In genomic region chr1:244969355-244970235, GRCh38 we compare ENCODE assay signal across 1 cellular context.
TF ChIP-seq lines count a peak whose summit lies in the region.

No MANE protein-coding gene starts in this region.

TF ChIP-seq in HepG2, 621 proteins besides CTCF, POLR2A, EP300 and RAD21 (continued from another document and continues in another):
- TF ChIP-seq CEBPZ (IDR thresholded peaks at IDR 0.05; ENCODE audit: low read length) (no peak), TIGD3 (CRISPR knock-in tag; IDR thresholded peaks at IDR 0.05; ENCODE audit: borderline replicate concordance) (no peak), ZNF557 (CRISPR knock-in tag; IDR thresholded peaks at IDR 0.05) (no peak), HNF4G (IDR thresholded peaks at IDR 0.05; ENCODE audit: borderline replicate concordance, low read depth, low read length) (0 out of 2 replicates have a peak, but pooled peaks have one; percentile 25), HNF4G (CRISPR knock-in tag; IDR thresholded peaks at IDR 0.05; ENCODE audit: borderline replicate concordance, low read depth) (0 out of 2 replicates have a peak, but pooled peaks have one; percentile 21), MBNL3 (CRISPR knock-in tag; conservative IDR thresholded peaks at IDR 0.05) (no peak), BRF2 (CRISPR knock-in tag; IDR thresholded peaks at IDR 0.05) (peak; percentile 70; the same call in 1 of the 2 replicates), ZFY (CRISPR knock-in tag; IDR thresholded peaks at IDR 0.05) (peak; percentile 95), LRRFIP1 (CRISPR knock-in tag; conservative IDR thresholded peaks at IDR 0.05) (no peak), ZNF777 (CRISPR knock-in tag; IDR thresholded peaks at IDR 0.05) (peak; percentile 71), CBFB (CRISPR knock-in tag; IDR thresholded peaks at IDR 0.05) (0 out of 2 replicates have a peak, but pooled peaks have one; percentile 1), ZBTB49 (CRISPR knock-in tag; IDR thresholded peaks at IDR 0.05; ENCODE audit: borderline replicate concordance) (no peak), E2F2 (CRISPR knock-in tag; IDR thresholded peaks at IDR 0.05; ENCODE audit: borderline replicate concordance) (no peak), ZNF75D (CRISPR knock-in tag; IDR thresholded peaks at IDR 0.05; ENCODE audit: borderline replicate concordance) (no peak), FOXC1 (CRISPR knock-in tag; IDR thresholded peaks at IDR 0.05; ENCODE audit: borderline replicate concordance) (no peak), GLMP (CRISPR knock-in tag; IDR thresholded peaks at IDR 0.05; ENCODE audit: borderline replicate concordance) (no peak), ZMYM2 (CRISPR knock-in tag; IDR thresholded peaks at IDR 0.05) (no peak), FOXO1 (CRISPR knock-in tag; IDR thresholded peaks at IDR 0.05) (no peak), RXRB (CRISPR knock-in tag; IDR thresholded peaks at IDR 0.05; ENCODE audit: borderline replicate concordance) (no peak), SP2 (CRISPR knock-in tag; IDR thresholded peaks at IDR 0.05) (no peak), ZNF44 (CRISPR knock-in tag; IDR thresholded peaks at IDR 0.05) (peak; percentile 67; the same call in 1 of the 2 replicates), KDM6A (CRISPR knock-in tag; IDR thresholded peaks at IDR 0.05; ENCODE audit: low read depth) (no peak), NFE2L2 (IDR thresholded peaks at IDR 0.05; ENCODE audit: low read length) (no peak), ZNF883 (CRISPR knock-in tag; IDR thresholded peaks at IDR 0.05; ENCODE audit: not compliant biosample characterization) (peak; percentile 84), DNMT1 (CRISPR knock-in tag; IDR thresholded peaks at IDR 0.05) (no peak), ZBTB26 (CRISPR knock-in tag; IDR thresholded peaks at IDR 0.05; ENCODE audit: borderline replicate concordance) (0 out of 2 replicates have a peak, but pooled peaks have one; percentile 31), HHEX (CRISPR knock-in tag; IDR thresholded peaks at IDR 0.05) (no peak), NBN (conservative IDR thresholded peaks at IDR 0.05) (no peak), ARNTL (CRISPR knock-in tag; IDR thresholded peaks at IDR 0.05) (peak; percentile 62; the same call in 1 of the 2 replicates), IRX3 (CRISPR knock-in tag; IDR thresholded peaks at IDR 0.05; ENCODE audit: borderline replicate concordance, low read depth) (peak; percentile 87), PAWR (CRISPR knock-in tag; IDR thresholded peaks at IDR 0.05; ENCODE audit: borderline replicate concordance) (no peak), ZNF562 (CRISPR knock-in tag; IDR thresholded peaks at IDR 0.05; ENCODE audit: borderline replicate concordance) (no peak), NRL (CRISPR knock-in tag; IDR thresholded peaks at IDR 0.05; ENCODE audit: borderline replicate concordance) (peak; percentile 90; the same call in 1 of the 2 replicates), HMG20A (CRISPR knock-in tag; IDR thresholded peaks at IDR 0.05; ENCODE audit: borderline replicate concordance) (no peak), PCBP2 (optimal IDR thresholded peaks at IDR 0.05; ENCODE audit: low read depth, low read length, poor library complexity, severe bottlenecking) (no peak), ARID5B (CRISPR knock-in tag; IDR thresholded peaks at IDR 0.05) (peak; percentile 20), ZGPAT (CRISPR knock-in tag; IDR thresholded peaks at IDR 0.05) (no peak)
